ENCODE assay signal across 31 cellular contexts in genomic region chr2:199259671-199260070, GRCh38.
"Had no signal": no experiment of that assay in that cellular context is flagged by ENCODE, and none has a peak within 500 bp of the region (broad histone marks: within the 10 kb centered on the region; RNA-seq: fewer than 3 reads in every experiment).

No MANE protein-coding gene starts in this region.

- H3K9me3 ChIP-seq: MG63, SK-N-SH had no signal

- H2AFZ ChIP-seq: PC-9 had no signal

- ATAC-seq: activated naive CD4-positive, alpha-beta T cell treated with anti-CD3 and anti-CD28 coated beads, Interleukin-2, amount 50 U/mL, for 72 hours; activated T-cell treated with anti-CD3 and anti-CD28 coated beads, Interleukin-2, amount 50 U/mL, for 4 hours; WTC11 had no signal

- H3K27me3 ChIP-seq: cardiac muscle cell, MG63, SJSA1 had no signal

- H3K4me3 ChIP-seq: cardiac muscle cell, MG63, PC-9, SJSA1 had no signal

- H3K27ac ChIP-seq: cardiac muscle cell, PC-9, SJSA1 had no signal

- H3K36me3 ChIP-seq: cardiac muscle cell, MG63, SJSA1 had no signal

- H3K4me2 ChIP-seq: PC-9, SK-N-SH had no signal

- H3K9ac ChIP-seq: SK-N-SH had no signal

- DNase-seq: activated CD4-positive, alpha-beta memory T cell treated with anti-CD3 and anti-CD28 coated beads for 36 hours; activated CD4-positive, alpha-beta T cell treated with anti-CD3 and anti-CD28 coated beads for 4 hours; activated CD4-positive, alpha-beta T cell treated with anti-CD3 and anti-CD28 coated beads, Interleukin-2, amount 50 U/mL, for 1 hour; activated CD4-positive, CD25-positive, alpha-beta regulatory T cell treated with anti-CD3 and anti-CD28 coated beads, Interleukin-2, amount 50 U/mL, for 72 hours; activated CD8-positive, alpha-beta memory T cell treated with anti-CD3 and anti-CD28 coated beads, Interleukin-2, amount 50 U/mL, for 4 hours; activated gamma-delta T cell treated with Interleukin-2 at 50 U/mL for 16 hours; activated naive CD4-positive, alpha-beta T cell treated with anti-CD3 and anti-CD28 coated beads for 36 hours; activated T-cell treated with anti-CD3 and anti-CD28 coated beads for 4 hours; activated T-cell treated with anti-CD3 and anti-CD28 coated beads, Interleukin-2, amount 50 U/mL, for 4 hours; amniotic stem cell; aorta; Kasumi-1; KG1; MG63; NCI-H1048; NCI-H1105 treated with DMSO at 0.1 percent for 48 hours; NCI-H1436; NCI-H1694 treated with DMSO at 0.1 percent for 48 hours; NCI-H2029; NCI-H2171; NCI-H510A; NCI-H526; NCI-H748 treated with DMSO at 0.1 percent for 48 hours; NK-92 treated with Interleukin-12 subunit alpha and Interleukin-12 subunit beta, amount 100 ng/mL, for 24 hours; PC-9; SHP77 treated with DMSO at 0.1 percent for 48 hours; SK-N-SH had no signal
